ENCODE assay signal across 13 cellular contexts in the genomic region with DNA sequence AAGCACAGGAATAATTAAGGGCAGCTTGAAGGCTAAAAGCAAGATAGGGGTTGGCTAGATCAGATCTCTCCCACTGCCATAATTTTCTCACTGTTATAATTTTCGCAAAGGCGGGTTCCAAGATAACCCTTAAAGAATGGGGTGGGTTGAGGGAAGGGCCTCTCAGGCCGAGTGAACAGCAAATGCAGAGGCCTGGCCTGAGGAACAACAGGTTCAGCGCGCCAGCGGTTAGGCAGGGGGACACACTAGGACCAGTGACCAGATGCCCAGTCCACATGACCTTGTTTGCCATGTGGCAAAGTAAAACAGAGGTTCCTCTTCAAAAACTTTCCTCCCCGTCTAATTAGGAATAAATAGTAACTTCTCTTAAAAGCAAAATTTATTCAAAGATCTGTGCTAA. TPM values are rescaled to one million over a fixed set of nuclear protein-coding genes. Genes with fewer than 3 reads are reported as not detected.
DNase-seq lines count a peak whose midpoint lies in the region; ATAC-seq, FAIRE-seq and TF ChIP-seq lines count a peak whose summit lies in the region.
"Had no signal": no experiment of that assay in that cellular context is flagged by ENCODE, and none has a peak within 500 bp of the region (broad histone marks: within the 10 kb centered on the region; RNA-seq: fewer than 3 reads in every experiment).

No MANE protein-coding gene starts in this region.

- H3K4me1 Mint-ChIP-seq in osteocyte (ENCODE audit: unreplicated experiment) = peaks cover 27% of the 10 kb centered on the region

- H3K9me3 ChIP-seq in RWPE2 (ENCODE audit: severe bottlenecking) (no peaks in the 10 kb centered on the region), lower lobe of right lung (no peaks in the 10 kb centered on the region)

- H3K36me3 Mint-ChIP-seq in osteocyte (ENCODE audit: unreplicated experiment) = peaks cover 10% of the 10 kb centered on the region

- H3K9me3 Mint-ChIP-seq in osteocyte (ENCODE audit: unreplicated experiment) = no peaks in the 10 kb centered on the region
- H3K9me3 Mint-ChIP-seq: activated B cell treated with CpG ODN at 0.5 μM for 24 hours; activated naive CD4-positive, alpha-beta T cell treated with anti-CD3 and anti-CD28 coated beads for 36 hours had no signal

- no peaks in the 10 kb centered on the region for H3K27me3 Mint-ChIP-seq in osteocyte (ENCODE audit: unreplicated experiment)
- H3K27me3 Mint-ChIP-seq: activated B cell treated with CpG ODN at 0.5 μM for 24 hours had no signal

- ATAC-seq in RWPE2 (ENCODE audit: low read depth) = no peak
- ATAC-seq in foreskin keratinocyte = no peak
- ATAC-seq in HG02610 (IDR thresholded peaks at IDR 0.05; ENCODE audit: unreplicated experiment) = no peak
- ATAC-seq in lower lobe of right lung = no peak
- no peak for ATAC-seq in HG02970 (IDR thresholded peaks at IDR 0.05; ENCODE audit: low FRiP score, unreplicated experiment)
- no peak for ATAC-seq in GM21515 (IDR thresholded peaks at IDR 0.05; ENCODE audit: unreplicated experiment)

- intact Hi-C loops in lower lobe of right lung (cut with DNase I) = no loop called here

- peak; percentile 50 for FAIRE-seq in GM12891 (lab: Jason Lieb, UNC)
- FAIRE-seq: RCC 7860 had no signal

- H3K27ac ChIP-seq in RWPE2 (ENCODE audit: poor library complexity, severe bottlenecking) (peak overlapping the region; percentile 72), foreskin keratinocyte (peak overlapping the region; percentile 46), lower lobe of right lung (no peak overlapping the region)

- H3K4me3 ChIP-seq in RWPE2 (ENCODE audit: severe bottlenecking) = no peak overlapping the region
- H3K4me3 ChIP-seq in lower lobe of right lung = no peak overlapping the region

- TF ChIP-seq CTCF in RWPE2 (IDR thresholded peaks at IDR 0.05; ENCODE audit: poor library complexity, severe bottlenecking) (no peak), foreskin keratinocyte (conservative IDR thresholded peaks at IDR 0.05) (no peak), osteocyte (IDR thresholded peaks at IDR 0.05) (no peak), lower lobe of right lung (IDR thresholded peaks at IDR 0.05) (no peak)

- H3K4me1 ChIP-seq in RWPE2 (ENCODE audit: insufficient read depth, poor library complexity, severe bottlenecking) (peaks cover 32% of the 10 kb centered on the region), foreskin keratinocyte (peaks cover 30% of the 10 kb centered on the region), lower lobe of right lung (peaks cover 23% of the 10 kb centered on the region)

- H3K27me3 ChIP-seq in RWPE2 (ENCODE audit: insufficient read depth, poor library complexity, severe bottlenecking) (no peaks in the 10 kb centered on the region), foreskin keratinocyte (no peaks in the 10 kb centered on the region), lower lobe of right lung (ENCODE audit: low read depth) (no peaks in the 10 kb centered on the region)

- no peak overlapping the region for H3K27ac Mint-ChIP-seq in osteocyte (ENCODE audit: unreplicated experiment)

- DNase-seq in GM12891 (ENCODE audit: insufficient read length, low spot score) = no peak
- no peak for DNase-seq in RWPE2 (ENCODE audit: low spot score)
- DNase-seq in foreskin keratinocyte = no peak
- peak; percentile 54 for DNase-seq in osteocyte (ENCODE audit: extremely low spot score, unreplicated experiment)
- DNase-seq in lower lobe of right lung = no peak
- DNase-seq: activated B cell treated with CpG ODN at 0.5 μM for 24 hours; activated naive CD4-positive, alpha-beta T cell treated with anti-CD3 and anti-CD28 coated beads for 36 hours; hippocampal formation; retina had no signal

- TF ChIP-seq POLR2A in GM12891 (IDR thresholded peaks at IDR 0.05; ENCODE audit: low read depth, low read length) = no peak

- H3K36me3 ChIP-seq in RWPE2 (ENCODE audit: low read depth) (peaks cover 22% of the 10 kb centered on the region), lower lobe of right lung (peaks cover 14% of the 10 kb centered on the region)

- no peak overlapping the region for H3K4me3 Mint-ChIP-seq in osteocyte (ENCODE audit: unreplicated experiment)

TF ChIP-seq in GM12891, 5 proteins besides CTCF, POLR2A, EP300 and RAD21:
- TF ChIP-seq POLR2AphosphoS5 (IDR thresholded peaks at IDR 0.05; ENCODE audit: low read depth, low read length) (no peak), PAX5 (IDR thresholded peaks at IDR 0.05; ENCODE audit: insufficient read depth, low read length, severe bottlenecking) (no peak), SPI1 (IDR thresholded peaks at IDR 0.05; ENCODE audit: low read depth, low read length) (no peak), TAF1 (IDR thresholded peaks at IDR 0.05; ENCODE audit: low read depth, low read length) (no peak), POU2F2 (IDR thresholded peaks at IDR 0.05; ENCODE audit: low read depth, low read length) (no peak)
TF ChIP-seq in GM12891: peak in this region for 0.

RNA-seq across cellular contexts. Expression of a gene that starts 1.2 kb away (rescaled TPM):
- 62.2 TPM for polyA plus RNA-seq in GM12891 (2012; ENCODE audit: low read depth, missing spikeins)
- total RNA-seq in foreskin keratinocyte (60.7 and 64.6 TPM in 2 replicates), osteocyte (43.4 and 51.1 TPM in 2 replicates), lower lobe of right lung (25.1 TPM)
- 25.3 and 29.4 TPM in 2 replicates for polyA plus RNA-seq in foreskin keratinocyte

RNA-seq across cellular contexts. Expression of a gene that starts 4.5 kb away (rescaled TPM):
- 5.3 TPM for polyA plus RNA-seq in GM12891 (2012; ENCODE audit: low read depth, missing spikeins)
- total RNA-seq in foreskin keratinocyte (111 and 126 TPM in 2 replicates), osteocyte (117 and 130 TPM in 2 replicates), lower lobe of right lung (23.7 TPM)
- 112 and 123 TPM in 2 replicates for polyA plus RNA-seq in foreskin keratinocyte
